Comparison of ENCODE assay signal across 8 cellular contexts in genomic region chr3:24494616-24495333, GRCh38. TPM values are rescaled to one million over a fixed set of nuclear protein-coding genes. Genes with fewer than 3 reads are reported as not detected.
DNase-seq lines count a peak whose midpoint lies in the region; ATAC-seq, FAIRE-seq and TF ChIP-seq lines count a peak whose summit lies in the region.

THRB (minus strand) TSS chr3:24494850.

- H2BK120ac ChIP-seq in H1 (replicated peaks; ENCODE audit: low read depth, low read length): no peak within 1 kb of the TSS

- peaks cover 63% of the 10 kb centered on the region for H3K4me1 ChIP-seq in GM23338 (ENCODE audit: insufficient read depth)
- H3K4me1 ChIP-seq in Panc1 (ENCODE audit: control insufficient read depth, insufficient read depth, low read length): no peaks in the 10 kb centered on the region; the same call in none of the 2 replicates
- H3K4me1 ChIP-seq in H1 (replicated peaks in 1 of 4; ENCODE audit: control insufficient read depth in 3 of 4, insufficient read depth in 4 of 4, low read length in 3 of 4): peaks cover 0 to 25% (median 11%) of the 10 kb centered on the region in 4 experiments; a peak in 6 of 7 replicates
- H3K4me1 ChIP-seq in stomach: peaks cover 15 to 59% (median 32%) of the 10 kb centered on the region in 4 donors

- H2BK15ac ChIP-seq in H1 (ENCODE audit: low read length): no peak within 1 kb of the TSS; the same call in 1 of the 2 replicates

- H3K36me3 ChIP-seq in GM23338 (ENCODE audit: insufficient read depth) (no peaks in the 10 kb centered on the region), Panc1 (ENCODE audit: control insufficient read depth, insufficient read depth, low read length) (no peaks in the 10 kb centered on the region), H1 (ENCODE audit: control insufficient read depth in 2 of 4, insufficient read depth in 4 of 4, low read length in 3 of 4) (no peaks in the 10 kb centered on the region), stomach (no peaks in the 10 kb centered on the region)

- ATAC-seq in GM23338 (peak; percentile 62), Panc1 (peak; percentile 81), HG02678 (IDR thresholded peaks at IDR 0.05; ENCODE audit: unreplicated experiment) (no peak)

- H3K27me3 Mint-ChIP-seq in GM23338 (ENCODE audit: insufficient read depth, low read depth, poor library complexity): peaks cover 57% of the 10 kb centered on the region

- TF ChIP-seq EP300 in H1 (IDR thresholded peaks at IDR 0.05; ENCODE audit: borderline replicate concordance in 1 of 2, low read depth in 2 of 2, low read length in 2 of 2): no peak
- TF ChIP-seq EP300 in stomach (IDR thresholded peaks at IDR 0.05): no peak

- CTCF ChIA-PET in Panc1 (lab: Charles Lee) (no interaction called here), H1 (lab: Charles Lee; ENCODE audit: partially characterized antibody) (interaction anchor here (1.1 to 3.4 kb wide), 7 partner anchors 10 to 229 kb away, joined by 3 to 18 read pairs (median 5); no protein-coding TSS in a partner anchor)

- peaks cover 6% of the 10 kb centered on the region; the same call in 1 of the 2 replicates for H3F3A ChIP-seq in GM23338 (replicated peaks; ENCODE audit: low read depth)

- peaks cover 62% of the 10 kb centered on the region for H3K4me1 Mint-ChIP-seq in GM23338

- H4K5ac ChIP-seq in H1 (ENCODE audit: insufficient read length, low read depth, low read length): no peak within 1 kb of the TSS

- H3K4me2 ChIP-seq in GM23338 (peak within 1 kb of the TSS; percentile 95), H1 (ENCODE audit: insufficient read depth in 1 of 2, low read depth in 2 of 2, low read length in 2 of 2) (peak within 1 kb of the TSS; percentile 74 to 87)

- H3K79me1 ChIP-seq in H1 (ENCODE audit: low read depth, low read length): no peaks in the 10 kb centered on the region; the same call in 1 of the 2 replicates

- peaks cover 10% of the 10 kb centered on the region; the same call in 1 of the 2 replicates for H3K23me2 ChIP-seq in H1 (ENCODE audit: low read depth, low read length)

- no peaks in the 10 kb centered on the region for H3K9me3 ChIP-seq in Panc1 (ENCODE audit: control insufficient read depth, insufficient read depth, low read depth, low read length)
- no peaks in the 10 kb centered on the region for H3K9me3 ChIP-seq in H1 (ENCODE audit: insufficient read depth in 2 of 2, low read depth in 1 of 2, low read length in 1 of 2)
- H3K9me3 ChIP-seq in stomach: no peaks in the 10 kb centered on the region

- no peak within 1 kb of the TSS for H2AK5ac ChIP-seq in H1 (ENCODE audit: low read depth, low read length)

- 3% methylated on average over 23 of the region's 82 CpGs; no CpG with 5 or more reads in 1 of the 2 experiments for WGBS in H1 (ENCODE audit: extremely low coverage in 1 of 2, insufficient coverage in 1 of 2, insufficient read length in 1 of 2, insufficient replicate concordance in 2 of 2, low coverage in 1 of 2, low lambda C conversion rate in 2 of 2, missing lambda C conversion rate in 1 of 2), 2 experiments
- 1 to 2% methylated on average over 26 to 48 of the region's 82 CpGs for WGBS in lower leg skin, 2 donors
- 1% methylated on average over 29 to 82 of the region's 82 CpGs for WGBS in stomach, 5 donors

- H2BK20ac ChIP-seq in H1 (ENCODE audit: low read length): no peak within 1 kb of the TSS

- H3K23ac ChIP-seq in H1 (ENCODE audit: insufficient read length): no peak within 1 kb of the TSS

- TF ChIP-seq RAD21 in H1 (IDR thresholded peaks at IDR 0.05 in 1 of 2, conservative IDR thresholded peaks at IDR 0.05 in 1 of 2; ENCODE audit: low read depth in 2 of 2, low read length in 2 of 2): peak in 1 of 2 experiments; percentile 7; a peak in 2 of 4 replicates

- TF ChIP-seq CTCF in GM23338 (conservative IDR thresholded peaks at IDR 0.05; ENCODE audit: low read depth in 2 of 2) (no peak; a peak in 1 of 4 replicates), Panc1 (IDR thresholded peaks at IDR 0.05) (peak; percentile 54), H1 (IDR thresholded peaks at IDR 0.05; ENCODE audit: control extremely low read depth in 1 of 3, insufficient read depth in 1 of 3, low read depth in 1 of 3, low read length in 3 of 3) (peak in 2 of 3 experiments; percentile 8 to 25; a peak in 2 of 4 replicates), lower leg skin (IDR thresholded peaks at IDR 0.05) (no peak), stomach (IDR thresholded peaks at IDR 0.05) (peak in 3 of 7 experiments; percentile 22 to 35 (median 32))

- H4K91ac ChIP-seq in H1 (replicated peaks; ENCODE audit: insufficient read length, low read length): no peak within 1 kb of the TSS

- H3K27ac ChIP-seq in GM23338 (ENCODE audit: low read depth) (no peak within 1 kb of the TSS), Panc1 (ENCODE audit: low read length) (peak within 1 kb of the TSS; percentile 17), H1 (ENCODE audit: low read depth, low read length) (no peak within 1 kb of the TSS), stomach (peak within 1 kb of the TSS; percentile 91 to 97 (median 95))

- H3K4me3 ChIP-seq in GM23338 (peak within 1 kb of the TSS; percentile 76), Panc1 (ENCODE audit: low read depth in 2 of 2, low read length in 2 of 2) (peak within 1 kb of the TSS; percentile 53 to 78), H1 (ENCODE audit: extremely low read depth in 1 of 4, insufficient read depth in 2 of 4, low read depth in 3 of 4, low read length in 4 of 4) (peak within 1 kb of the TSS; percentile 56 to 73 (median 69)), lower leg skin (ENCODE audit: low read depth, poor library complexity, severe bottlenecking) (peak within 1 kb of the TSS; percentile 79), stomach (peak within 1 kb of the TSS; percentile 60 to 83 (median 68))

- H2AFZ ChIP-seq in GM23338 (peak within 1 kb of the TSS; percentile 94), H1 (ENCODE audit: low read length) (peak within 1 kb of the TSS; percentile 48; the same call in 1 of the 2 replicates)

- H3K56ac ChIP-seq in H1 (replicated peaks; ENCODE audit: insufficient read length, low read depth, low read length): peak within 1 kb of the TSS; percentile 62

- peaks cover 59% of the 10 kb centered on the region for H3K27me3 ChIP-seq in GM23338 (ENCODE audit: insufficient read depth)
- no peaks in the 10 kb centered on the region for H3K27me3 ChIP-seq in Panc1 (ENCODE audit: control insufficient read depth, insufficient read depth, low read length)
- H3K27me3 ChIP-seq in H1 (replicated peaks in 1 of 4; ENCODE audit: control insufficient read depth in 3 of 4, extremely low read depth in 1 of 4, insufficient read depth in 3 of 4, low read length in 3 of 4): peaks cover 0 to 15% (median 8%) of the 10 kb centered on the region in 4 experiments; a peak in 4 of 7 replicates
- peaks cover 0 to 23% (median 12%) of the 10 kb centered on the region in 3 donors for H3K27me3 ChIP-seq in stomach

- H3K9ac ChIP-seq in H1 (replicated peaks in 1 of 4; ENCODE audit: extremely low read depth in 1 of 4, low read depth in 3 of 4, low read length in 3 of 4): peak within 1 kb of the TSS in 2 of 4 experiments; percentile 25 to 26; a peak in 4 of 7 replicates

- in situ Hi-C loops in Panc1 (cut with HindIII; ENCODE audit: low pct_unique_long_range_greater_than_20kb, low sequenced_read_pairs): no loop called here

- H3K9me2 ChIP-seq in GM23338 (ENCODE audit: insufficient read depth): 0 out of 2 replicates have a peak, but pooled peaks cover 4% of the 10 kb centered on the region

- H3K4ac ChIP-seq in H1 (replicated peaks; ENCODE audit: insufficient read length, low read depth, low read length): no peak within 1 kb of the TSS

- intact Hi-C loops in Panc1 (cut with micrococcal nuclease; ENCODE audit: unreplicated experiment): loop anchor here (5.0 kb wide), 1 partner anchor 232 kb away; no protein-coding TSS in a partner anchor
- intact Hi-C loops in lower leg skin (cut with DNase I; ENCODE audit: low total_unique reads): no loop called here
- intact Hi-C loops in stomach (cut with DNase I; ENCODE audit: low total_unique reads): no loop called here

- H3K79me2 ChIP-seq in GM23338 (replicated peaks; ENCODE audit: insufficient read depth): peaks cover 3% of the 10 kb centered on the region; the same call in 1 of the 2 replicates
- H3K79me2 ChIP-seq in H1 (ENCODE audit: control insufficient read depth in 1 of 2, insufficient read depth in 2 of 2, low read length in 2 of 2): peaks cover 0 to 6% of the 10 kb centered on the region in 2 experiments; a peak in 1 of 4 replicates

- TF ChIP-seq POLR2A in H1 (IDR thresholded peaks at IDR 0.05; ENCODE audit: control extremely low read depth in 1 of 2, low read depth in 2 of 2, low read length in 2 of 2) (no peak), lower leg skin (IDR thresholded peaks at IDR 0.05) (peak in 1 of 2 donors; percentile 45), stomach (IDR thresholded peaks at IDR 0.05) (peak in 1 of 4 donors; percentile 54)

- H2BK12ac ChIP-seq in H1 (ENCODE audit: low read depth, low read length): peak within 1 kb of the TSS; percentile 22; the same call in 1 of the 2 replicates

- POLR2A ChIA-PET in Panc1 (lab: Charles Lee): interaction anchor here (0.7 kb wide), 1 partner anchor 10 kb away, joined by 3 read pairs; no protein-coding TSS in a partner anchor
- POLR2A ChIA-PET in H1 (lab: Charles Lee; ENCODE audit: partially characterized antibody): interaction anchor here (0.8 to 1.7 kb wide), 4 partner anchors 9 to 27 kb away, joined by 3 to 4 read pairs (median 3); no protein-coding TSS in a partner anchor

- H4K8ac ChIP-seq in H1 (ENCODE audit: extremely low read depth, insufficient read depth, low read length): peak within 1 kb of the TSS; percentile 72; the same call in 1 of the 2 replicates

- no peaks in the 10 kb centered on the region for H3K36me3 Mint-ChIP-seq in GM23338 (ENCODE audit: low read depth)

- peak; percentile 31 for DNase-seq in EH (ENCODE audit: low read depth)
- peak; percentile 79 for DNase-seq in GM23338 (ENCODE audit: low spot score)
- no peak for DNase-seq in Panc1 (ENCODE audit: low read depth, low spot score)
- peak in 1 of 2 experiments; percentile 82 for DNase-seq in H1 (ENCODE audit: low read depth in 1 of 2, low spot score in 2 of 2)
- DNase-seq in lower leg skin (ENCODE audit: low spot score in 2 of 2): peak; percentile 62 to 95
- DNase-seq in stomach: peak; percentile 74
- DNase-seq in amniotic stem cell (lab: John Stamatoyannopoulos, UW): no peak

- H3K14ac ChIP-seq in H1 (ENCODE audit: insufficient read length): no peak within 1 kb of the TSS

- BruUV-seq in Panc1 (replicated peaks; lab: Mats Ljungman, UMichigan): no TSS peak

- peak within 1 kb of the TSS; percentile 44; the same call in 1 of the 2 replicates for H3K18ac ChIP-seq in H1 (ENCODE audit: extremely low read depth, low read length)

- FAIRE-seq in H1 (lab: Jason Lieb, UNC): no peak

- H3K27ac Mint-ChIP-seq in GM23338: no peak within 1 kb of the TSS

- H4K20me1 ChIP-seq in GM23338 (replicated peaks; ENCODE audit: insufficient read depth): no peaks in the 10 kb centered on the region
- no peaks in the 10 kb centered on the region for H4K20me1 ChIP-seq in H1 (replicated peaks in 1 of 2; ENCODE audit: control insufficient read depth in 1 of 2, insufficient read depth in 2 of 2, low read length in 2 of 2)

- peak within 1 kb of the TSS; percentile 86 for H3K4me3 Mint-ChIP-seq in GM23338

- 0 out of 3 replicates have a peak, but pooled peaks cover 4% of the 10 kb centered on the region for H3K9me3 Mint-ChIP-seq in GM23338

- peak within 1 kb of the TSS; percentile 10; the same call in 1 of the 2 replicates for H2BK5ac ChIP-seq in H1 (ENCODE audit: low read depth, low read length)

RNA-seq across cellular contexts. Expression of gene THRB, which starts in this region (rescaled TPM):
- 3.2 and 8.0 TPM in 2 replicates for total RNA-seq in GM23338 (2014; rRNA removed; shearing (Covaris generic))
- polyA plus RNA-seq in GM23338 (2016; fragmentation: Nextera tagmentation; extraction: Ambion mirVana) (1.3 and 1.7 TPM in 2 replicates), H1 (2011; rRNA removed) (0.98 and 1.4 TPM in 2 replicates), stomach (1 to 10 TPM; 3.6 to 7.1 (median 5.7) TPM)
- total RNA-seq in Panc1 (2021; ENCODE audit: unreplicated experiment) (3.9 TPM), lower leg skin (10 to 100 TPM; 19.8 to 25.8 (median 23.4) TPM), stomach (10 to 100 TPM in 4 of 5 donors, 1 to 10 TPM in 1; 6.1 to 47.3 (median 25.0) TPM)
- 2.5 TPM for polyA plus RNA-seq in Panc1 (2012; ENCODE audit: insufficient read length)
- total RNA-seq in H1 (2021; fragmentation: NEBNext Ultra II Directional; extraction: Animal tissue kit (Norgen Biotek cat#: 25700)): 3.7 and 3.9 TPM in 2 replicates
- 2.0 TPM for polyA plus RNA-seq in H1 (2011; cell fraction: cytosol; rRNA removed)
- 2.4 TPM for polyA plus RNA-seq in H1 (2011; cell fraction: nucleus; rRNA removed)
- polyA plus RNA-seq in H1 (2012, experiment 1 of 2): 1.4 to 3.1 TPM (median 1.7 TPM) in 4 replicates
- polyA plus RNA-seq in H1 (2012, experiment 2 of 2): 0.08 TPM
- polyA plus RNA-seq in H1 (2013, experiment 1 of 2): 1.4 TPM
- 1.2 TPM for polyA plus RNA-seq in H1 (2013, experiment 2 of 2)
- 5.8 and 8.2 TPM in 2 replicates for polyA minus RNA-seq in H1 (2011; rRNA and poly(A)+ RNA removed)
- polyA minus RNA-seq in H1 (2011; cell fraction: cytosol; rRNA and poly(A)+ RNA removed): 1.8 TPM
- 10.1 TPM for polyA minus RNA-seq in H1 (2011; cell fraction: nucleus; rRNA and poly(A)+ RNA removed)

Comparison
In these comparisons a context has a peak if more than half of its experiments do, and no peak if none do; other contexts are left out.
1. DNase-seq: peak in EH (single experiment), GM23338 (single experiment), lower leg skin (2 of 2) and stomach (single experiment); none in Panc1 (single experiment) and amniotic stem cell (single experiment).
2. H3K27ac ChIP-seq: peak in Panc1 (single experiment) and stomach (5 of 5); none in GM23338 (single experiment) and H1 (single experiment).
3. CTCF ChIP-seq: peak in Panc1 (single experiment) and H1 (2 of 3); none in GM23338 (0 of 2) and lower leg skin (0 of 3).
4. Peak in every context shown above with its lines, with median percentiles within 50 percentile points of each other: H3K4me3 ChIP-seq.